Comparison of ENCODE assay signal across 8 cellular contexts in genomic region chr10:97849491-97850402, GRCh38. TPM values are rescaled to one million over a fixed set of nuclear protein-coding genes. Genes with fewer than 3 reads are reported as not detected.
A peak's percentile ranks its signal among the peaks of the same experiment; 100 is the strongest.
DNase-seq lines count a peak whose midpoint lies in the region; ATAC-seq, FAIRE-seq and TF ChIP-seq lines count a peak whose summit lies in the region.

TSS of gene GOLGA7B (plus strand) at chr10:97849843. CDS start at chr10:97850304, 461 bp downstream.

- H3K4me2 ChIP-seq in astrocyte (ENCODE audit: low read length), result peak within 1 kb of the TSS; percentile 79

- H3K36me3 Mint-ChIP-seq in T-cell (peaks cover 6% of the 10 kb centered on the region), astrocyte (ENCODE audit: low read depth, unreplicated experiment) (no peaks in the 10 kb centered on the region)

- H3K36me3 ChIP-seq in GM06990 (ENCODE audit: control insufficient read depth, insufficient read depth, low read length) (no peaks in the 10 kb centered on the region), astrocyte (ENCODE audit: insufficient read depth, low read length) (no peaks in the 10 kb centered on the region), iPS-18a (ENCODE audit: control insufficient read depth, low read depth, low read length) (no peaks in the 10 kb centered on the region)

- H3K4me1 Mint-ChIP-seq in T-cell (peaks cover 41 to 46% (median 42%) of the 10 kb centered on the region in 3 donors), astrocyte (ENCODE audit: low read depth, unreplicated experiment) (no peaks in the 10 kb centered on the region)

- ATAC-seq in HG03354 (IDR thresholded peaks at IDR 0.05; ENCODE audit: poor library complexity, severe bottlenecking, unreplicated experiment) (peak; percentile 74), T-cell (replicated peaks in 1 of 4) (peak; percentile 82 to 87 (median 85)), HG03280 (IDR thresholded peaks at IDR 0.05; ENCODE audit: unreplicated experiment) (no peak)

- no peaks in the 10 kb centered on the region for H3K9me3 ChIP-seq in astrocyte (ENCODE audit: insufficient read depth, low read depth, low read length)
- H3K9me3 ChIP-seq in iPS-18a (ENCODE audit: control insufficient read depth, low read depth, low read length), result no peaks in the 10 kb centered on the region

- POLR2A ChIA-PET in T-cell (lab: Charles Lee), result interaction anchor here (0.5 to 0.7 kb wide), 5 partner anchors 51 to 741 kb away, joined by 3 to 6 read pairs (median 3); partner anchors contain the start of gene RRP12 (in 1 of the 2)

- peak within 1 kb of the TSS; percentile 75 to 82 for H3K27ac Mint-ChIP-seq in T-cell
- H3K27ac Mint-ChIP-seq in astrocyte (ENCODE audit: unreplicated experiment), result no peak within 1 kb of the TSS

- H2AFZ ChIP-seq in astrocyte (ENCODE audit: low read depth, low read length), result no peak within 1 kb of the TSS

- no peak for FAIRE-seq in astrocyte (lab: Jason Lieb, UNC)

- H3K79me2 ChIP-seq in astrocyte (ENCODE audit: insufficient read depth, low read length), result no peaks in the 10 kb centered on the region

- H3K4me3 Mint-ChIP-seq in T-cell, result peak within 1 kb of the TSS; percentile 85 to 91 (median 90)
- peak within 1 kb of the TSS; percentile 67 for H3K4me3 Mint-ChIP-seq in astrocyte (ENCODE audit: unreplicated experiment)

- H3K9ac ChIP-seq in astrocyte (ENCODE audit: low read length) (no peak within 1 kb of the TSS), iPS-18a (ENCODE audit: low read length) (no peak within 1 kb of the TSS)

- H3K27ac ChIP-seq in astrocyte (ENCODE audit: low read depth, low read length), result no peak within 1 kb of the TSS
- H3K27ac ChIP-seq in iPS-18a (ENCODE audit: low read length), result no peak within 1 kb of the TSS

- no peaks in the 10 kb centered on the region for H3K4me1 ChIP-seq in astrocyte (ENCODE audit: insufficient read depth, low read length)
- H3K4me1 ChIP-seq in iPS-18a (ENCODE audit: control insufficient read depth, low read depth, low read length), result peaks cover 5% of the 10 kb centered on the region

- peaks cover 10% of the 10 kb centered on the region for H3K27me3 ChIP-seq in GM06990 (replicated peaks; ENCODE audit: control insufficient read depth, insufficient read depth, low read length)
- peaks cover 42% of the 10 kb centered on the region for H3K27me3 ChIP-seq in astrocyte (ENCODE audit: insufficient read depth, low read length)
- H3K27me3 ChIP-seq in iPS-18a (ENCODE audit: control insufficient read depth, insufficient read depth, low read length), result peaks cover 47% of the 10 kb centered on the region

- H3K9me3 Mint-ChIP-seq in T-cell (no peaks in the 10 kb centered on the region), astrocyte (ENCODE audit: unreplicated experiment) (no peaks in the 10 kb centered on the region)

- no peaks in the 10 kb centered on the region for H4K20me1 ChIP-seq in astrocyte (ENCODE audit: insufficient read depth, low read length)

- peak within 1 kb of the TSS; percentile 63 for H3K4me3 ChIP-seq in GM06990 (replicated peaks; ENCODE audit: low read depth, low read length)
- peak within 1 kb of the TSS; percentile 33 for H3K4me3 ChIP-seq in astrocyte (ENCODE audit: insufficient read depth, low read depth, low read length)
- H3K4me3 ChIP-seq in iPS-18a (ENCODE audit: low read length), result peak within 1 kb of the TSS; percentile 49

- no peak for DNase-seq in GM06990 (ENCODE audit: extremely low read depth, insufficient read length)
- peak; percentile 31 to 73 (median 60) for DNase-seq in T-cell
- no peak for DNase-seq in astrocyte (ENCODE audit: low read depth)
- peak; percentile 32 to 50 for DNase-seq in stimulated activated CD4-positive, alpha-beta T cell treated with anti-CD3 and anti-CD28 coated beads, Interleukin-12 subunit alpha, Interleukin-12 subunit beta, amount 100 ng/mL, for 24 hours (ENCODE audit: low read depth in 2 of 2)
- DNase-seq in amniotic stem cell (lab: John Stamatoyannopoulos, UW), result no peak

- no peak for TF ChIP-seq CTCF in GM06990 (IDR thresholded peaks at IDR 0.05; ENCODE audit: insufficient read depth, low read length, poor library complexity, severe bottlenecking)
- TF ChIP-seq CTCF in astrocyte (IDR thresholded peaks at IDR 0.05; ENCODE audit: insufficient read depth, low read depth, low read length), result no peak

- CTCF ChIA-PET in T-cell (lab: Charles Lee), result interaction anchor here (0.5 to 1.7 kb wide), 6 partner anchors 19 to 383 kb away, joined by 3 to 9 read pairs (median 4); no protein-coding TSS in a partner anchor

- no peaks in the 10 kb centered on the region for H3K27me3 Mint-ChIP-seq in T-cell
- H3K27me3 Mint-ChIP-seq in astrocyte (ENCODE audit: low read depth, unreplicated experiment), result peaks cover 51% of the 10 kb centered on the region

RNA-seq across cellular contexts. Expression of gene GOLGA7B, which starts in this region (rescaled TPM):
- 10 to 100 TPM in 4 of 5 donors, 1 to 10 TPM in 1; 9.4 to 16.7 (median 12.2) TPM for total RNA-seq in T-cell
- 0.16 TPM in 1 of 2 replicates, not detected in the other for total RNA-seq in astrocyte

Comparison
In these comparisons a context has a peak if more than half of its experiments do, and no peak if none do; other contexts are left out.
1. DNase-seq: peak in T-cell (34 of 34) and stimulated activated CD4-positive, alpha-beta T cell treated with anti-CD3 and anti-CD28 coated beads, Interleukin-12 subunit alpha, Interleukin-12 subunit beta, amount 100 ng/mL, for 24 hours (2 of 2); none in GM06990 (single experiment), astrocyte (single experiment) and amniotic stem cell (single experiment).
2. Peak in every context shown above with its lines, with median percentiles within 50 percentile points of each other: H3K4me3 ChIP-seq.